ENCODE assay signal across 1 cellular context in the genomic region with DNA sequence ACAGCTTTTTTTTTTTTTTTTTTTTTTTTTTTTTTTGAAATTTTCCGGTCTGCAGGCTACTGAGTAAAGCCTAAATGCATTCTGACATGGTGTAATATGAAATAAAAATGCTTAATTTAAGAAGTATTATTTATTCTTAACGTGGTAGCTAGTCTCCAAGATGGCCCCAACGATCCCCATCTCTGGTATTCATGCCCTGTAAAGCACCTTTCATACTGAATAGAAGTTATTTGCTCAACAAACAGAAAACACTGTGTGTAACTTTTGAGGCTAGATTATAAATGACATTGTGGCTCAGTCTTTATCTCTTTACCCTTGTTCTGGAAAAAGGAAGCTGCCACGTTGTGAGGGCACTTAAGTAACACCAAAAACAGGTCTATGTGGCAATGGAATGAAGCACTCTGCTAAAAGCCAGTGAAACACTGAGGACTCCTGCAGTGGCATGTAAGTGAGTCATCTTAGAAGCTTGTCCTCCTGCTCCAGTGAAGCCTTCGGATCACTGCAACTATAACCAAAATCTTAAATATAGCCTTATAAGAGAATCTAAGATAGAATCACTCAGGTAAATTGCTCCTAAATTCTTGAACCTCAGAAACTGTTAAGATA.
TF ChIP-seq lines count a peak whose summit lies in the region.

No MANE protein-coding gene starts in this region.

TF ChIP-seq in GM23338, 12 proteins besides CTCF, POLR2A, EP300 and RAD21 (continued from another document):
- TF ChIP-seq, protein P1, sequence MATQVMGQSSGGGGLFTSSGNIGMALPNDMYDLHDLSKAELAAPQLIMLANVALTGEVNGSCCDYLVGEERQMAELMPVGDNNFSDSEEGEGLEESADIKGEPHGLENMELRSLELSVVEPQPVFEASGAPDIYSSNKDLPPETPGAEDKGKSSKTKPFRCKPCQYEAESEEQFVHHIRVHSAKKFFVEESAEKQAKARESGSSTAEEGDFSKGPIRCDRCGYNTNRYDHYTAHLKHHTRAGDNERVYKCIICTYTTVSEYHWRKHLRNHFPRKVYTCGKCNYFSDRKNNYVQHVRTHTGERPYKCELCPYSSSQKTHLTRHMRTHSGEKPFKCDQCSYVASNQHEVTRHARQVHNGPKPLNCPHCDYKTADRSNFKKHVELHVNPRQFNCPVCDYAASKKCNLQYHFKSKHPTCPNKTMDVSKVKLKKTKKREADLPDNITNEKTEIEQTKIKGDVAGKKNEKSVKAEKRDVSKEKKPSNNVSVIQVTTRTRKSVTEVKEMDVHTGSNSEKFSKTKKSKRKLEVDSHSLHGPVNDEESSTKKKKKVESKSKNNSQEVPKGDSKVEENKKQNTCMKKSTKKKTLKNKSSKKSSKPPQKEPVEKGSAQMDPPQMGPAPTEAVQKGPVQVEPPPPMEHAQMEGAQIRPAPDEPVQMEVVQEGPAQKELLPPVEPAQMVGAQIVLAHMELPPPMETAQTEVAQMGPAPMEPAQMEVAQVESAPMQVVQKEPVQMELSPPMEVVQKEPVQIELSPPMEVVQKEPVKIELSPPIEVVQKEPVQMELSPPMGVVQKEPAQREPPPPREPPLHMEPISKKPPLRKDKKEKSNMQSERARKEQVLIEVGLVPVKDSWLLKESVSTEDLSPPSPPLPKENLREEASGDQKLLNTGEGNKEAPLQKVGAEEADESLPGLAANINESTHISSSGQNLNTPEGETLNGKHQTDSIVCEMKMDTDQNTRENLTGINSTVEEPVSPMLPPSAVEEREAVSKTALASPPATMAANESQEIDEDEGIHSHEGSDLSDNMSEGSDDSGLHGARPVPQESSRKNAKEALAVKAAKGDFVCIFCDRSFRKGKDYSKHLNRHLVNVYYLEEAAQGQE (IDR thresholded peaks at IDR 0.05; ENCODE audit: unreplicated experiment): no peak
- TF ChIP-seq CREB1 (CRISPR knock-in tag; IDR thresholded peaks at IDR 0.05; ENCODE audit: low read depth): no peak
- TF ChIP-seq ZNF114 (CRISPR knock-in tag; IDR thresholded peaks at IDR 0.05): no peak
- no peak for TF ChIP-seq ZNF331 (CRISPR knock-in tag; IDR thresholded peaks at IDR 0.05; ENCODE audit: low read depth)
- no peak for TF ChIP-seq EZH2phosphoT487 (IDR thresholded peaks at IDR 0.05; ENCODE audit: unreplicated experiment)
- TF ChIP-seq NANOG (IDR thresholded peaks at IDR 0.05; ENCODE audit: borderline replicate concordance): no peak
- TF ChIP-seq STAT1 (IDR thresholded peaks at IDR 0.05; ENCODE audit: unreplicated experiment): no peak
